ENCODE assay signal across 2 cellular contexts in the genomic region with DNA sequence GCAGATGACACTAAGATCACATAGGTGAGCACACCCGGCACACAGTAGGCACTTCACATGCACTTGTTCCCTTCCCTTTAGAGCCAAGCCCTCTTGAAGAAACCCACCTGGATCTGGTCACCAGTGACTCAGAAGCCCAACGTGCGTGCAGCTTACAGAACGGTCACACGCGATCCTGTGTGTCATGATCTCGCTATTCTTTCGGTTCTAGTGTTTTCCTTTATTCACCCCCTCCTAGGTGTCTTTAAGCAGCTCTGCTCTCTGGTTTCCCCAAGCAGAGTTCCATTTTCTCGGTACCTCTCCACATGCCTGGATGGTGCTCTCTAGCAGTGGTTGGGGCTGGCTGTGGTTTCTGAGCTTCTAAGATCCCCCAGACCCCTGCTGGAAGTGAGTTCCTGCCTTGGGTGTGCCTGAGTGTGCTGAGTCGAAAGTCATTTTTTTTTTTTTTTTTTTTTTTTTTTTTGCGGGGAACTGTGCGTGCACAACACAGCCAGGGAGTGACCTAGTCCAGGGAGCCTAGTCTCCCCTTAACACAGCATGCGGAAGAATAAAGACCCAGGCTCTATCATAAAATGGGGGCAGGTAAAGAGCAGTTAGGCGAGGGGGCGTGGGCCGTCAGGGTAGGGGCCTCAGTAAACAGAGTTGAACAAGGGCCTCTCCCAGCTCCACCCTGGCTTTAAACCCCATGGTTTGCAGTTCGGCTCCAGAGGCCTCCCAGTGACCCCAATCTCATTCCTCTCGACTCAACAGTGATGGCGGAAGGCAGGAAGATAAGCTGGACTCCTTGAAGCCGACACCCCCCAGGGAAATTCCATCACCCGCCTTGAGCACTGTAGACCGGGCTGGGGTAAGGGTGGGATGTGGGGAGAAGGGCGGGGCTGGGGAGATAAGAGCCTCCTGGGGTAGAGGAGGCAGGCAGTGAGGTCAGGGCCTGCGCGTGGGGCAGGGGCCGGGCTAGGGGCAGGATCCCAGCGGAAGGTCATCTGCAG.
A peak's percentile ranks its signal among the peaks of the same experiment; 100 is the strongest.
TF ChIP-seq lines count a peak whose summit lies in the region.

No MANE protein-coding gene starts in this region.

TF ChIP-seq in K562, 482 proteins besides CTCF, POLR2A, EP300 and RAD21:
- TF ChIP-seq ZNF23 (CRISPR knock-in tag; IDR thresholded peaks at IDR 0.05) (no peak), ZKSCAN1 (IDR thresholded peaks at IDR 0.05; ENCODE audit: low read depth, low read length) (0 out of 2 replicates have a peak, but pooled peaks have one; percentile 27)

TF ChIP-seq in SK-N-SH treated with all-trans-retinoic acid at 6 μM for 48 hours, 23 proteins besides CTCF, POLR2A, EP300 and RAD21:
- no peak for TF ChIP-seq ZNF70 (CRISPR knock-in tag; IDR thresholded peaks at IDR 0.05)
- no peak for TF ChIP-seq ARNTL (CRISPR knock-in tag; IDR thresholded peaks at IDR 0.05; ENCODE audit: borderline replicate concordance, low read depth)
- no peak for TF ChIP-seq GLIS3 (CRISPR knock-in tag; IDR thresholded peaks at IDR 0.05)
- TF ChIP-seq ZFP3 (CRISPR knock-in tag; IDR thresholded peaks at IDR 0.05): no peak
- no peak for TF ChIP-seq ZC3H10 (CRISPR knock-in tag; IDR thresholded peaks at IDR 0.05)
- no peak for TF ChIP-seq RARB (CRISPR knock-in tag; IDR thresholded peaks at IDR 0.05)
- no peak for TF ChIP-seq SNAI2 (CRISPR knock-in tag; IDR thresholded peaks at IDR 0.05)
- TF ChIP-seq TCF4 (CRISPR knock-in tag; IDR thresholded peaks at IDR 0.05; ENCODE audit: borderline replicate concordance): no peak
- no peak for TF ChIP-seq BACH2 (CRISPR knock-in tag; IDR thresholded peaks at IDR 0.05; ENCODE audit: borderline replicate concordance)
- TF ChIP-seq, protein P1, sequence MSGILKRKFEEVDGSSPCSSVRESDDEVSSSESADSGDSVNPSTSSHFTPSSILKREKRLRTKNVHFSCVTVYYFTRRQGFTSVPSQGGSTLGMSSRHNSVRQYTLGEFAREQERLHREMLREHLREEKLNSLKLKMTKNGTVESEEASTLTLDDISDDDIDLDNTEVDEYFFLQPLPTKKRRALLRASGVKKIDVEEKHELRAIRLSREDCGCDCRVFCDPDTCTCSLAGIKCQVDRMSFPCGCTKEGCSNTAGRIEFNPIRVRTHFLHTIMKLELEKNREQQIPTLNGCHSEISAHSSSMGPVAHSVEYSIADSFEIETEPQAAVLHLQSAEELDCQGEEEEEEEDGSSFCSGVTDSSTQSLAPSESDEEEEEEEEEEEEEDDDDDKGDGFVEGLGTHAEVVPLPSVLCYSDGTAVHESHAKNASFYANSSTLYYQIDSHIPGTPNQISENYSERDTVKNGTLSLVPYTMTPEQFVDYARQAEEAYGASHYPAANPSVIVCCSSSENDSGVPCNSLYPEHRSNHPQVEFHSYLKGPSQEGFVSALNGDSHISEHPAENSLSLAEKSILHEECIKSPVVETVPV (CRISPR knock-in tag; IDR thresholded peaks at IDR 0.05): no peak
- TF ChIP-seq CSDC2 (CRISPR knock-in tag; IDR thresholded peaks at IDR 0.05): no peak
- no peak for TF ChIP-seq TOX (CRISPR knock-in tag; IDR thresholded peaks at IDR 0.05; ENCODE audit: borderline replicate concordance)
- TF ChIP-seq, protein P2, sequence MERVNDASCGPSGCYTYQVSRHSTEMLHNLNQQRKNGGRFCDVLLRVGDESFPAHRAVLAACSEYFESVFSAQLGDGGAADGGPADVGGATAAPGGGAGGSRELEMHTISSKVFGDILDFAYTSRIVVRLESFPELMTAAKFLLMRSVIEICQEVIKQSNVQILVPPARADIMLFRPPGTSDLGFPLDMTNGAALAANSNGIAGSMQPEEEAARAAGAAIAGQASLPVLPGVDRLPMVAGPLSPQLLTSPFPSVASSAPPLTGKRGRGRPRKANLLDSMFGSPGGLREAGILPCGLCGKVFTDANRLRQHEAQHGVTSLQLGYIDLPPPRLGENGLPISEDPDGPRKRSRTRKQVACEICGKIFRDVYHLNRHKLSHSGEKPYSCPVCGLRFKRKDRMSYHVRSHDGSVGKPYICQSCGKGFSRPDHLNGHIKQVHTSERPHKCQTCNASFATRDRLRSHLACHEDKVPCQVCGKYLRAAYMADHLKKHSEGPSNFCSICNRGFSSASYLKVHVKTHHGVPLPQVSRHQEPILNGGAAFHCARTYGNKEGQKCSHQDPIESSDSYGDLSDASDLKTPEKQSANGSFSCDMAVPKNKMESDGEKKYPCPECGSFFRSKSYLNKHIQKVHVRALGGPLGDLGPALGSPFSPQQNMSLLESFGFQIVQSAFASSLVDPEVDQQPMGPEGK (CRISPR knock-in tag; IDR thresholded peaks at IDR 0.05; ENCODE audit: borderline replicate concordance): no peak
